17 cellular contexts compared by ENCODE assay signal in genomic region chr9:3656224-3656623, GRCh38.
DNase-seq lines count a peak whose midpoint lies in the region; ATAC-seq and TF ChIP-seq lines count a peak whose summit lies in the region.
"Had no signal": no experiment of that assay in that cellular context is flagged by ENCODE, and none has a peak within 500 bp of the region (broad histone marks: within the 10 kb centered on the region; RNA-seq: fewer than 3 reads in every experiment).

No MANE protein-coding gene starts in this region.

- no peak for TF ChIP-seq CTCF in Loucy (conservative IDR thresholded peaks at IDR 0.05; ENCODE audit: low read length)

- no peaks in the 10 kb centered on the region for H4K20me1 ChIP-seq in Loucy (ENCODE audit: insufficient read depth, low read length, poor library complexity, severe bottlenecking)

- H3K27ac Mint-ChIP-seq in activated T-cell treated with anti-CD3 and anti-CD28 coated beads, Interleukin-2, amount 50 U/mL, for 72 hours = no peak overlapping the region
- H3K27ac Mint-ChIP-seq: CD4-positive, alpha-beta memory T cell; HFFc6 had no signal

- H3K9me2 ChIP-seq in Loucy (replicated peaks; ENCODE audit: low read depth, low read length) = no peaks in the 10 kb centered on the region

- H3K4me1 ChIP-seq in Loucy (ENCODE audit: insufficient read depth, low read length, poor library complexity, severe bottlenecking) = peaks cover 51% of the 10 kb centered on the region
- H3K4me1 ChIP-seq: BE2C had no signal

- no peak overlapping the region for H2AFZ ChIP-seq in Loucy (ENCODE audit: low read length)

- no peak overlapping the region for H3K4me3 Mint-ChIP-seq in activated T-cell treated with anti-CD3 and anti-CD28 coated beads, Interleukin-2, amount 50 U/mL, for 72 hours
- H3K4me3 Mint-ChIP-seq: CD4-positive, alpha-beta memory T cell; HFFc6 had no signal

- peaks cover 7% of the 10 kb centered on the region; the same call in 1 of the 2 replicates for H3F3A ChIP-seq in Loucy (ENCODE audit: low read depth)

- H3K27me3 ChIP-seq in Loucy (ENCODE audit: insufficient read depth, low read length, poor library complexity, severe bottlenecking) = no peaks in the 10 kb centered on the region
- H3K27me3 ChIP-seq: BE2C had no signal

- H3K36me3 ChIP-seq in Loucy (ENCODE audit: insufficient read depth, low read length) = no peaks in the 10 kb centered on the region
- H3K36me3 ChIP-seq: BE2C had no signal

- peak; percentile 52 for ATAC-seq in GM18517 (IDR thresholded peaks at IDR 0.05; ENCODE audit: unreplicated experiment)
- ATAC-seq in GM19351 (IDR thresholded peaks at IDR 0.05; ENCODE audit: unreplicated experiment) = peak; percentile 45
- ATAC-seq in activated T-cell treated with anti-CD3 and anti-CD28 coated beads, Interleukin-2, amount 50 U/mL, for 72 hours (replicated peaks in 1 of 2) = no peak
- ATAC-seq in HG02571 (IDR thresholded peaks at IDR 0.05; ENCODE audit: unreplicated experiment) = no peak
- ATAC-seq: HepG2 had no signal

- DNase-seq in NCI-H774 (lab: John Stamatoyannopoulos, UW) (no peak), HUDEP-2 (lab: John Stamatoyannopoulos, UW; ENCODE audit: unreplicated experiment in 76 of 76) (no peak)
- DNase-seq in activated T-cell treated with anti-CD3 and anti-CD28 coated beads, Interleukin-2, amount 50 U/mL, for 72 hours = no peak
- DNase-seq: BE2C; CD4-positive, alpha-beta memory T cell; COR-L47; DMS153; DMS79 treated with DMSO at 0.1 percent for 48 hours; GDM1; HCEC 1CT; HFFc6; Karpas-422 had no signal

- H3K4me3 ChIP-seq in Loucy (ENCODE audit: low read length, poor library complexity, severe bottlenecking) = no peak overlapping the region

- no peaks in the 10 kb centered on the region for H3K36me3 Mint-ChIP-seq in activated T-cell treated with anti-CD3 and anti-CD28 coated beads, Interleukin-2, amount 50 U/mL, for 72 hours (ENCODE audit: insufficient read depth in 2 of 2)

- H3K27me3 Mint-ChIP-seq in activated T-cell treated with anti-CD3 and anti-CD28 coated beads, Interleukin-2, amount 50 U/mL, for 72 hours (ENCODE audit: low read depth) = no peaks in the 10 kb centered on the region
- H3K27me3 Mint-ChIP-seq: CD4-positive, alpha-beta memory T cell had no signal

- H3K9ac ChIP-seq in Loucy (ENCODE audit: low read depth, low read length, poor library complexity, severe bottlenecking) = no peak overlapping the region

- H3K4me2 ChIP-seq in Loucy (ENCODE audit: low read depth, low read length, poor library complexity, severe bottlenecking) = peak overlapping the region; percentile 76

- H3K4me1 Mint-ChIP-seq in activated T-cell treated with anti-CD3 and anti-CD28 coated beads, Interleukin-2, amount 50 U/mL, for 72 hours (ENCODE audit: low read depth) = peaks cover 4% of the 10 kb centered on the region

- no peaks in the 10 kb centered on the region for H3K9me3 Mint-ChIP-seq in activated T-cell treated with anti-CD3 and anti-CD28 coated beads, Interleukin-2, amount 50 U/mL, for 72 hours
- H3K9me3 Mint-ChIP-seq: HFFc6 had no signal

- no peaks in the 10 kb centered on the region for H3K9me3 ChIP-seq in Loucy (ENCODE audit: insufficient read depth, low read depth, low read length)
- H3K9me3 ChIP-seq: BE2C had no signal

- H3K79me2 ChIP-seq in Loucy (ENCODE audit: insufficient read depth, low read length) = peaks cover 7% of the 10 kb centered on the region; the same call in 1 of the 2 replicates

Comparison
In these comparisons a context has a peak if more than half of its experiments do, and no peak if none do; other contexts are left out.
1. ATAC-seq: peak in GM18517 (single experiment) and GM19351 (single experiment); none in activated T-cell treated with anti-CD3 and anti-CD28 coated beads, Interleukin-2, amount 50 U/mL, for 72 hours (0 of 2) and HG02571 (single experiment).